In the genomic region with DNA sequence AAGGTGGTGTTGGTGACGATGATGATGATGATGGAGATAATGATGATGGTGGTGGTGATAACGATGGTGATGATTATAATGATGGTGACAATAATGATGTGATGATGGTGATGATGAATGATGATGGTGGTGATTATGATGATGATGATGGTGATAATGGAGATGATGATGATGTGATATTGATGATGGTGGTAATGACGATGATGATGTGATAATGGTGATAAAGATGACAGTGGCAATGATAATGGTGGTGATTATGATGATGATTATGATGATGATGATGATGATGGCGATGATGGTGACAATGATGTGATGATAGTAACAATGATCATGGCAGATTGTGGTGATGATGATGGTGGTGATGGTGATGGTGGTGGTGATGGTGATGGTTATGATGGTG, we compare ENCODE assay signal across 7 cellular contexts.
"Had no signal": no experiment of that assay in that cellular context is flagged by ENCODE, and none has a peak within 500 bp of the region (broad histone marks: within the 10 kb centered on the region; RNA-seq: fewer than 3 reads in every experiment).

No MANE protein-coding gene starts in this region.

- H3K4me3 ChIP-seq: GM23338 had no signal

- H2AFZ ChIP-seq: GM23338 had no signal

- ATAC-seq: GM23338 had no signal

- DNase-seq: H9, HCEC 1CT, HFFc6, Kasumi-1, KG1 had no signal

- H3K4me2 ChIP-seq: GM23338 had no signal

- H3K27ac ChIP-seq: HL-60 had no signal
